Comparison of ENCODE assay signal across 1 cellular context in the genomic region with DNA sequence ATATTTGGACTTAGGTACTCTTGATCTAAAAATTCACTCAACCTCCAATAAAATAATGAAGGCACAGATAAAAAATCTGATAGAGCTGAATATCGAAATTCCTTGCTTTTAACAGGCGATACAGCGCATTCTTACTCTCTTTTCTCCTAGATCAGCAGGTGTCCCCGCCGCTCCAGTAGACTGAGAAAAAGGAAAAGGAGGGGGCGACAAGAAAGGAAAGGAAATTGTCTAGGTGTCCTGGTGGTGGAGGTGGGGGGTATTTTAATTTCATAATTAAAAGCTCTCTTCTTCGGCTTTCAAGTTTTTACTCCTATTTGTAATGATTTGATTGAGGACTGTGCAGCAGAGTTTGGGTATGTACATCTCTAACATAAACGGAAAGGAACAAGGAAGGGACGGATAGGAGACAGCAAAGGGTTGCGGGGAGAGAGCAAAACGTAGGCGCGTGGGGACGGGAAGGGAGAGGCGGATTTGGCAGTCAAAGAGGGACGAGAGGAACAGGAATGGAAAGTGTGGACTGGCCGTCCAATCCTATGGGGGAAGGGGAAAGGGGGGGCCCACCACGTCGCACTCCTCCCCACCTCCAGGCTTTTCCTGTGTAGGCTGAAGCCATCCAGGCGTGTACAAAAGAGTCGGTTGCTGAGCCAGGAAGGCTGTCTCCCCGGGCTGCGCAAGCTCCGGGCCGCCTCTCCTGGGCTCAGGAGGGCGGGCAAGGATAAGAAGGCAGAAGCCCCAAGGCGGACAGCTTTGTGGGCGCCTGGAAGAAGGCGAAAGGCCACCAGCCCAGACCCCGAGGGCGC.
TF ChIP-seq lines count a peak whose summit lies in the region.

No MANE protein-coding gene starts in this region.

TF ChIP-seq in HEK293, 187 proteins besides CTCF, POLR2A, EP300 and RAD21 (continued from another document and continues in another):
- TF ChIP-seq ZNF510 (tag by site-specific recombination; IDR thresholded peaks at IDR 0.05; ENCODE audit: insufficient replicate concordance), result no peak
- TF ChIP-seq SCRT2 (tag by site-specific recombination; IDR thresholded peaks at IDR 0.05), result peak; percentile 68; the same call in 1 of the 2 replicates
- no peak for TF ChIP-seq ZNF785 (tag by site-specific recombination; IDR thresholded peaks at IDR 0.05)
- peak; percentile 68 for TF ChIP-seq ZNF629 (tag by site-specific recombination; IDR thresholded peaks at IDR 0.05)
- TF ChIP-seq ZNF155 (tag by site-specific recombination; IDR thresholded peaks at IDR 0.05), result no peak
- TF ChIP-seq, protein P1, sequence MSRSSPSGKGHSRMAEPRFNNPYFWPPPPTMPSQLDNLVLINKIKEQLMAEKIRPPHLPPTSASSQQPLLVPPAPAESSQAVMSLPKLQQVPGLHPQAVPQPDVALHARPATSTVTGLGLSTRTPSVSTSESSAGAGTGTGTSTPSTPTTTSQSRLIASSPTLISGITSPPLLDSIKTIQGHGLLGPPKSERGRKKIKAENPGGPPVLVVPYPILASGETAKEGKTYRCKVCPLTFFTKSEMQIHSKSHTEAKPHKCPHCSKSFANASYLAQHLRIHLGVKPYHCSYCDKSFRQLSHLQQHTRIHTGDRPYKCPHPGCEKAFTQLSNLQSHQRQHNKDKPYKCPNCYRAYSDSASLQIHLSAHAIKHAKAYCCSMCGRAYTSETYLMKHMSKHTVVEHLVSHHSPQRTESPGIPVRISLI (tag by site-specific recombination; IDR thresholded peaks at IDR 0.05), result no peak
- TF ChIP-seq, protein P2, sequence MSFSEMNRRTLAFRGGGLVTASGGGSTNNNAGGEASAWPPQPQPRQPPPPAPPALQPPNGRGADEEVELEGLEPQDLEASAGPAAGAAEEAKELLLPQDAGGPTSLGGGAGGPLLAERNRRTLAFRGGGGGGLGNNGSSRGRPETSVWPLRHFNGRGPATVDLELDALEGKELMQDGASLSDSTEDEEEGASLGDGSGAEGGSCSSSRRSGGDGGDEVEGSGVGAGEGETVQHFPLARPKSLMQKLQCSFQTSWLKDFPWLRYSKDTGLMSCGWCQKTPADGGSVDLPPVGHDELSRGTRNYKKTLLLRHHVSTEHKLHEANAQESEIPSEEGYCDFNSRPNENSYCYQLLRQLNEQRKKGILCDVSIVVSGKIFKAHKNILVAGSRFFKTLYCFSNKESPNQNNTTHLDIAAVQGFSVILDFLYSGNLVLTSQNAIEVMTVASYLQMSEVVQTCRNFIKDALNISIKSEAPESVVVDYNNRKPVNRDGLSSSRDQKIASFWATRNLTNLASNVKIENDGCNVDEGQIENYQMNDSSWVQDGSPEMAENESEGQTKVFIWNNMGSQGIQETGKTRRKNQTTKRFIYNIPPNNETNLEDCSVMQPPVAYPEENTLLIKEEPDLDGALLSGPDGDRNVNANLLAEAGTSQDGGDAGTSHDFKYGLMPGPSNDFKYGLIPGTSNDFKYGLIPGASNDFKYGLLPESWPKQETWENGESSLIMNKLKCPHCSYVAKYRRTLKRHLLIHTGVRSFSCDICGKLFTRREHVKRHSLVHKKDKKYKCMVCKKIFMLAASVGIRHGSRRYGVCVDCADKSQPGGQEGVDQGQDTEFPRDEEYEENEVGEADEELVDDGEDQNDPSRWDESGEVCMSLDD (tag by site-specific recombination; IDR thresholded peaks at IDR 0.05), result no peak
- no peak for TF ChIP-seq ZNF521 (tag by site-specific recombination; IDR thresholded peaks at IDR 0.05)
- TF ChIP-seq ZNF114 (tag by site-specific recombination; IDR thresholded peaks at IDR 0.05), result no peak
- no peak for TF ChIP-seq ZSCAN30 (tag by site-specific recombination; IDR thresholded peaks at IDR 0.05)
- no peak for TF ChIP-seq ZNF513 (tag by site-specific recombination; IDR thresholded peaks at IDR 0.05)
- TF ChIP-seq, protein P3, sequence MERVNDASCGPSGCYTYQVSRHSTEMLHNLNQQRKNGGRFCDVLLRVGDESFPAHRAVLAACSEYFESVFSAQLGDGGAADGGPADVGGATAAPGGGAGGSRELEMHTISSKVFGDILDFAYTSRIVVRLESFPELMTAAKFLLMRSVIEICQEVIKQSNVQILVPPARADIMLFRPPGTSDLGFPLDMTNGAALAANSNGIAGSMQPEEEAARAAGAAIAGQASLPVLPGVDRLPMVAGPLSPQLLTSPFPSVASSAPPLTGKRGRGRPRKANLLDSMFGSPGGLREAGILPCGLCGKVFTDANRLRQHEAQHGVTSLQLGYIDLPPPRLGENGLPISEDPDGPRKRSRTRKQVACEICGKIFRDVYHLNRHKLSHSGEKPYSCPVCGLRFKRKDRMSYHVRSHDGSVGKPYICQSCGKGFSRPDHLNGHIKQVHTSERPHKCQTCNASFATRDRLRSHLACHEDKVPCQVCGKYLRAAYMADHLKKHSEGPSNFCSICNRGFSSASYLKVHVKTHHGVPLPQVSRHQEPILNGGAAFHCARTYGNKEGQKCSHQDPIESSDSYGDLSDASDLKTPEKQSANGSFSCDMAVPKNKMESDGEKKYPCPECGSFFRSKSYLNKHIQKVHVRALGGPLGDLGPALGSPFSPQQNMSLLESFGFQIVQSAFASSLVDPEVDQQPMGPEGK (tag by site-specific recombination; IDR thresholded peaks at IDR 0.05), result peak; percentile 99
- 0 out of 2 replicates have a peak, but pooled peaks have one; percentile 41 for TF ChIP-seq GLI4 (tag by site-specific recombination; IDR thresholded peaks at IDR 0.05)
- no peak for TF ChIP-seq ZNF302 (tag by site-specific recombination; IDR thresholded peaks at IDR 0.05; ENCODE audit: low read depth)
- TF ChIP-seq, protein P4, sequence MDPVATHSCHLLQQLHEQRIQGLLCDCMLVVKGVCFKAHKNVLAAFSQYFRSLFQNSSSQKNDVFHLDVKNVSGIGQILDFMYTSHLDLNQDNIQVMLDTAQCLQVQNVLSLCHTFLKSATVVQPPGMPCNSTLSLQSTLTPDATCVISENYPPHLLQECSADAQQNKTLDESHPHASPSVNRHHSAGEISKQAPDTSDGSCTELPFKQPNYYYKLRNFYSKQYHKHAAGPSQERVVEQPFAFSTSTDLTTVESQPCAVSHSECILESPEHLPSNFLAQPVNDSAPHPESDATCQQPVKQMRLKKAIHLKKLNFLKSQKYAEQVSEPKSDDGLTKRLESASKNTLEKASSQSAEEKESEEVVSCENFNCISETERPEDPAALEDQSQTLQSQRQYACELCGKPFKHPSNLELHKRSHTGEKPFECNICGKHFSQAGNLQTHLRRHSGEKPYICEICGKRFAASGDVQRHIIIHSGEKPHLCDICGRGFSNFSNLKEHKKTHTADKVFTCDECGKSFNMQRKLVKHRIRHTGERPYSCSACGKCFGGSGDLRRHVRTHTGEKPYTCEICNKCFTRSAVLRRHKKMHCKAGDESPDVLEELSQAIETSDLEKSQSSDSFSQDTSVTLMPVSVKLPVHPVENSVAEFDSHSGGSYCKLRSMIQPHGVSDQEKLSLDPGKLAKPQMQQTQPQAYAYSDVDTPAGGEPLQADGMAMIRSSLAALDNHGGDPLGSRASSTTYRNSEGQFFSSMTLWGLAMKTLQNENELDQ (tag by site-specific recombination; IDR thresholded peaks at IDR 0.05; ENCODE audit: low read depth), result no peak
- TF ChIP-seq ZNF311 (tag by site-specific recombination; IDR thresholded peaks at IDR 0.05; ENCODE audit: borderline replicate concordance), result no peak
- TF ChIP-seq GLIS1 (tag by site-specific recombination; IDR thresholded peaks at IDR 0.05), result no peak
- TF ChIP-seq ZNF501 (tag by site-specific recombination; IDR thresholded peaks at IDR 0.05), result peak; percentile 76; the same call in 1 of the 2 replicates
- TF ChIP-seq ZFP3 (tag by site-specific recombination; IDR thresholded peaks at IDR 0.05; ENCODE audit: low read depth), result no peak
- TF ChIP-seq KLF8 (tag by site-specific recombination; IDR thresholded peaks at IDR 0.05), result 0 out of 2 replicates have a peak, but pooled peaks have one; percentile 61
- peak; percentile 55 for TF ChIP-seq ZBTB48 (tag by site-specific recombination; IDR thresholded peaks at IDR 0.05)
- TF ChIP-seq ZNF658 (tag by site-specific recombination; IDR thresholded peaks at IDR 0.05), result no peak
- TF ChIP-seq ZNF610 (tag by site-specific recombination; IDR thresholded peaks at IDR 0.05; ENCODE audit: borderline replicate concordance), result no peak
- TF ChIP-seq ZNF169 (tag by site-specific recombination; IDR thresholded peaks at IDR 0.05), result no peak
- TF ChIP-seq ZNF701 (tag by site-specific recombination; IDR thresholded peaks at IDR 0.05), result no peak
- no peak for TF ChIP-seq ZNF433 (tag by site-specific recombination; IDR thresholded peaks at IDR 0.05; ENCODE audit: low read depth)
- TF ChIP-seq ZNF184 (tag by site-specific recombination; IDR thresholded peaks at IDR 0.05), result no peak
- TF ChIP-seq ZNF645 (tag by site-specific recombination; IDR thresholded peaks at IDR 0.05), result no peak
- TF ChIP-seq ZNF394 (tag by site-specific recombination; IDR thresholded peaks at IDR 0.05; ENCODE audit: borderline replicate concordance), result 0 out of 2 replicates have a peak, but pooled peaks have one; percentile 14
- peak; percentile 84 for TF ChIP-seq MZF1 (tag by site-specific recombination; IDR thresholded peaks at IDR 0.05; ENCODE audit: borderline replicate concordance)
- no peak for TF ChIP-seq HOXC10 (CRISPR knock-in tag; IDR thresholded peaks at IDR 0.05)
- no peak; the same call in 1 of the 2 replicates for TF ChIP-seq ZNF391 (tag by site-specific recombination; IDR thresholded peaks at IDR 0.05; ENCODE audit: borderline replicate concordance, low read depth)
- TF ChIP-seq ZNF366 (tag by site-specific recombination; conservative IDR thresholded peaks at IDR 0.05), result peak; percentile 89
- TF ChIP-seq ZNF544 (tag by site-specific recombination; IDR thresholded peaks at IDR 0.05), result no peak
- peak; percentile 11; the same call in 1 of the 2 replicates for TF ChIP-seq ZNF654 (tag by site-specific recombination; IDR thresholded peaks at IDR 0.05; ENCODE audit: low read depth)
- no peak for TF ChIP-seq ZNF221 (tag by site-specific recombination; IDR thresholded peaks at IDR 0.05; ENCODE audit: borderline replicate concordance)
- TF ChIP-seq, protein P5, sequence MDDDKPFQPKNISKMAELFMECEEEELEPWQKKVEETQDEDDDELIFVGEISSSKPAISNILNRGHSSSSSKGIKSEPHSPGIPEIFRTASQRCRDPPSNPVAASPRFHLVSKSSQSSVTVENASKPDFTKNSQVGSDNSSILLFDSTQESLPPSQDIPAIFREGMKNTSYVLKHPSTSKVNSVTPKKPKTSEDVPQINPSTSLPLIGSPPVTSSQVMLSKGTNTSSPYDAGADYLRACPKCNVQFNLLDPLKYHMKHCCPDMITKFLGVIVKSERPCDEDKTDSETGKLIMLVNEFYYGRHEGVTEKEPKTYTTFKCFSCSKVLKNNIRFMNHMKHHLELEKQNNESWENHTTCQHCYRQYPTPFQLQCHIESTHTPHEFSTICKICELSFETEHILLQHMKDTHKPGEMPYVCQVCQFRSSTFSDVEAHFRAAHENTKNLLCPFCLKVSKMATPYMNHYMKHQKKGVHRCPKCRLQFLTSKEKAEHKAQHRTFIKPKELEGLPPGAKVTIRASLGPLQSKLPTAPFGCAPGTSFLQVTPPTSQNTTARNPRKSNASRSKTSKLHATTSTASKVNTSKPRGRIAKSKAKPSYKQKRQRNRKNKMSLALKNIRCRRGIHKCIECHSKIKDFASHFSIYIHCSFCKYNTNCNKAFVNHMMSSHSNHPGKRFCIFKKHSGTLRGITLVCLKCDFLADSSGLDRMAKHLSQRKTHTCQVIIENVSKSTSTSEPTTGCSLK (tag by site-specific recombination; IDR thresholded peaks at IDR 0.05), result no peak
- TF ChIP-seq TCF7L2 (IDR thresholded peaks at IDR 0.05; ENCODE audit: borderline replicate concordance, low read depth, low read length), result no peak
- TF ChIP-seq ZNF843 (tag by site-specific recombination; IDR thresholded peaks at IDR 0.05), result no peak
- TF ChIP-seq ZNF146 (tag by site-specific recombination; IDR thresholded peaks at IDR 0.05), result no peak
- no peak for TF ChIP-seq ZNF791 (tag by site-specific recombination; IDR thresholded peaks at IDR 0.05)
- no peak for TF ChIP-seq ZNF248 (tag by site-specific recombination; IDR thresholded peaks at IDR 0.05)
- no peak for TF ChIP-seq ZNF112 (tag by site-specific recombination; IDR thresholded peaks at IDR 0.05)
- peak; percentile 36; the same call in 1 of the 2 replicates for TF ChIP-seq ZNF639 (tag by site-specific recombination; IDR thresholded peaks at IDR 0.05)
- TF ChIP-seq ZNF16 (tag by site-specific recombination; IDR thresholded peaks at IDR 0.05; ENCODE audit: low read depth), result no peak
- no peak for TF ChIP-seq ZNF623 (tag by site-specific recombination; IDR thresholded peaks at IDR 0.05)
